Comparison of ENCODE assay signal across 1 cellular context in genomic region chr10:92517034-92517655, GRCh38.
TF ChIP-seq lines count a peak whose summit lies in the region.

No MANE protein-coding gene starts in this region.

TF ChIP-seq in HepG2, 621 proteins besides CTCF, POLR2A, EP300 and RAD21 (continued from another document):
- TF ChIP-seq, protein P1, sequence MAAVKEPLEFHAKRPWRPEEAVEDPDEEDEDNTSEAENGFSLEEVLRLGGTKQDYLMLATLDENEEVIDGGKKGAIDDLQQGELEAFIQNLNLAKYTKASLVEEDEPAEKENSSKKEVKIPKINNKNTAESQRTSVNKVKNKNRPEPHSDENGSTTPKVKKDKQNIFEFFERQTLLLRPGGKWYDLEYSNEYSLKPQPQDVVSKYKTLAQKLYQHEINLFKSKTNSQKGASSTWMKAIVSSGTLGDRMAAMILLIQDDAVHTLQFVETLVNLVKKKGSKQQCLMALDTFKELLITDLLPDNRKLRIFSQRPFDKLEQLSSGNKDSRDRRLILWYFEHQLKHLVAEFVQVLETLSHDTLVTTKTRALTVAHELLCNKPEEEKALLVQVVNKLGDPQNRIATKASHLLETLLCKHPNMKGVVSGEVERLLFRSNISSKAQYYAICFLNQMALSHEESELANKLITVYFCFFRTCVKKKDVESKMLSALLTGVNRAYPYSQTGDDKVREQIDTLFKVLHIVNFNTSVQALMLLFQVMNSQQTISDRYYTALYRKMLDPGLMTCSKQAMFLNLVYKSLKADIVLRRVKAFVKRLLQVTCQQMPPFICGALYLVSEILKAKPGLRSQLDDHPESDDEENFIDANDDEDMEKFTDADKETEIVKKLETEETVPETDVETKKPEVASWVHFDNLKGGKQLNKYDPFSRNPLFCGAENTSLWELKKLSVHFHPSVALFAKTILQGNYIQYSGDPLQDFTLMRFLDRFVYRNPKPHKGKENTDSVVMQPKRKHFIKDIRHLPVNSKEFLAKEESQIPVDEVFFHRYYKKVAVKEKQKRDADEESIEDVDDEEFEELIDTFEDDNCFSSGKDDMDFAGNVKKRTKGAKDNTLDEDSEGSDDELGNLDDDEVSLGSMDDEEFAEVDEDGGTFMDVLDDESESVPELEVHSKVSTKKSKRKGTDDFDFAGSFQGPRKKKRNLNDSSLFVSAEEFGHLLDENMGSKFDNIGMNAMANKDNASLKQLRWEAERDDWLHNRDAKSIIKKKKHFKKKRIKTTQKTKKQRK (IDR thresholded peaks at IDR 0.05; ENCODE audit: low read length), result no peak
- TF ChIP-seq, protein P2, sequence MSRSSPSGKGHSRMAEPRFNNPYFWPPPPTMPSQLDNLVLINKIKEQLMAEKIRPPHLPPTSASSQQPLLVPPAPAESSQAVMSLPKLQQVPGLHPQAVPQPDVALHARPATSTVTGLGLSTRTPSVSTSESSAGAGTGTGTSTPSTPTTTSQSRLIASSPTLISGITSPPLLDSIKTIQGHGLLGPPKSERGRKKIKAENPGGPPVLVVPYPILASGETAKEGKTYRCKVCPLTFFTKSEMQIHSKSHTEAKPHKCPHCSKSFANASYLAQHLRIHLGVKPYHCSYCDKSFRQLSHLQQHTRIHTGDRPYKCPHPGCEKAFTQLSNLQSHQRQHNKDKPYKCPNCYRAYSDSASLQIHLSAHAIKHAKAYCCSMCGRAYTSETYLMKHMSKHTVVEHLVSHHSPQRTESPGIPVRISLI (CRISPR knock-in tag; IDR thresholded peaks at IDR 0.05; ENCODE audit: borderline replicate concordance), result no peak
- no peak for TF ChIP-seq MIXL1 (CRISPR knock-in tag; IDR thresholded peaks at IDR 0.05)
- TF ChIP-seq, protein P3, sequence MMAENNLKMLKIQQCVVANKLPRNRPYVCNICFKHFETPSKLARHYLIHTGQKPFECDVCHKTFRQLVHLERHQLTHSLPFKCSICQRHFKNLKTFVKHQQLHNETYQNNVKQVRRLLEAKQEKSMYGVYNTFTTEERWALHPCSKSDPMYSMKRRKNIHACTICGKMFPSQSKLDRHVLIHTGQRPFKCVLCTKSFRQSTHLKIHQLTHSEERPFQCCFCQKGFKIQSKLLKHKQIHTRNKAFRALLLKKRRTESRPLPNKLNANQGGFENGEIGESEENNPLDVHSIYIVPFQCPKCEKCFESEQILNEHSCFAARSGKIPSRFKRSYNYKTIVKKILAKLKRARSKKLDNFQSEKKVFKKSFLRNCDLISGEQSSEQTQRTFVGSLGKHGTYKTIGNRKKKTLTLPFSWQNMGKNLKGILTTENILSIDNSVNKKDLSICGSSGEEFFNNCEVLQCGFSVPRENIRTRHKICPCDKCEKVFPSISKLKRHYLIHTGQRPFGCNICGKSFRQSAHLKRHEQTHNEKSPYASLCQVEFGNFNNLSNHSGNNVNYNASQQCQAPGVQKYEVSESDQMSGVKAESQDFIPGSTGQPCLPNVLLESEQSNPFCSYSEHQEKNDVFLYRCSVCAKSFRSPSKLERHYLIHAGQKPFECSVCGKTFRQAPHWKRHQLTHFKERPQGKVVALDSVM (CRISPR knock-in tag; IDR thresholded peaks at IDR 0.05), result peak; percentile 10; the same call in 1 of the 2 replicates
- TF ChIP-seq, protein P4, sequence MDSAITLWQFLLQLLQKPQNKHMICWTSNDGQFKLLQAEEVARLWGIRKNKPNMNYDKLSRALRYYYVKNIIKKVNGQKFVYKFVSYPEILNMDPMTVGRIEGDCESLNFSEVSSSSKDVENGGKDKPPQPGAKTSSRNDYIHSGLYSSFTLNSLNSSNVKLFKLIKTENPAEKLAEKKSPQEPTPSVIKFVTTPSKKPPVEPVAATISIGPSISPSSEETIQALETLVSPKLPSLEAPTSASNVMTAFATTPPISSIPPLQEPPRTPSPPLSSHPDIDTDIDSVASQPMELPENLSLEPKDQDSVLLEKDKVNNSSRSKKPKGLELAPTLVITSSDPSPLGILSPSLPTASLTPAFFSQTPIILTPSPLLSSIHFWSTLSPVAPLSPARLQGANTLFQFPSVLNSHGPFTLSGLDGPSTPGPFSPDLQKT (CRISPR knock-in tag; IDR thresholded peaks at IDR 0.05; ENCODE audit: borderline replicate concordance), result no peak
- peak; percentile 54 for TF ChIP-seq STAG1 (CRISPR knock-in tag; IDR thresholded peaks at IDR 0.05)
- TF ChIP-seq, protein P5, sequence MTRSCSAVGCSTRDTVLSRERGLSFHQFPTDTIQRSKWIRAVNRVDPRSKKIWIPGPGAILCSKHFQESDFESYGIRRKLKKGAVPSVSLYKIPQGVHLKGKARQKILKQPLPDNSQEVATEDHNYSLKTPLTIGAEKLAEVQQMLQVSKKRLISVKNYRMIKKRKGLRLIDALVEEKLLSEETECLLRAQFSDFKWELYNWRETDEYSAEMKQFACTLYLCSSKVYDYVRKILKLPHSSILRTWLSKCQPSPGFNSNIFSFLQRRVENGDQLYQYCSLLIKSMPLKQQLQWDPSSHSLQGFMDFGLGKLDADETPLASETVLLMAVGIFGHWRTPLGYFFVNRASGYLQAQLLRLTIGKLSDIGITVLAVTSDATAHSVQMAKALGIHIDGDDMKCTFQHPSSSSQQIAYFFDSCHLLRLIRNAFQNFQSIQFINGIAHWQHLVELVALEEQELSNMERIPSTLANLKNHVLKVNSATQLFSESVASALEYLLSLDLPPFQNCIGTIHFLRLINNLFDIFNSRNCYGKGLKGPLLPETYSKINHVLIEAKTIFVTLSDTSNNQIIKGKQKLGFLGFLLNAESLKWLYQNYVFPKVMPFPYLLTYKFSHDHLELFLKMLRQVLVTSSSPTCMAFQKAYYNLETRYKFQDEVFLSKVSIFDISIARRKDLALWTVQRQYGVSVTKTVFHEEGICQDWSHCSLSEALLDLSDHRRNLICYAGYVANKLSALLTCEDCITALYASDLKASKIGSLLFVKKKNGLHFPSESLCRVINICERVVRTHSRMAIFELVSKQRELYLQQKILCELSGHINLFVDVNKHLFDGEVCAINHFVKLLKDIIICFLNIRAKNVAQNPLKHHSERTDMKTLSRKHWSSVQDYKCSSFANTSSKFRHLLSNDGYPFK (CRISPR knock-in tag; IDR thresholded peaks at IDR 0.05; ENCODE audit: borderline replicate concordance), result no peak
- no peak for TF ChIP-seq ZBTB7A (CRISPR knock-in tag; IDR thresholded peaks at IDR 0.05)
- TF ChIP-seq, protein P6, sequence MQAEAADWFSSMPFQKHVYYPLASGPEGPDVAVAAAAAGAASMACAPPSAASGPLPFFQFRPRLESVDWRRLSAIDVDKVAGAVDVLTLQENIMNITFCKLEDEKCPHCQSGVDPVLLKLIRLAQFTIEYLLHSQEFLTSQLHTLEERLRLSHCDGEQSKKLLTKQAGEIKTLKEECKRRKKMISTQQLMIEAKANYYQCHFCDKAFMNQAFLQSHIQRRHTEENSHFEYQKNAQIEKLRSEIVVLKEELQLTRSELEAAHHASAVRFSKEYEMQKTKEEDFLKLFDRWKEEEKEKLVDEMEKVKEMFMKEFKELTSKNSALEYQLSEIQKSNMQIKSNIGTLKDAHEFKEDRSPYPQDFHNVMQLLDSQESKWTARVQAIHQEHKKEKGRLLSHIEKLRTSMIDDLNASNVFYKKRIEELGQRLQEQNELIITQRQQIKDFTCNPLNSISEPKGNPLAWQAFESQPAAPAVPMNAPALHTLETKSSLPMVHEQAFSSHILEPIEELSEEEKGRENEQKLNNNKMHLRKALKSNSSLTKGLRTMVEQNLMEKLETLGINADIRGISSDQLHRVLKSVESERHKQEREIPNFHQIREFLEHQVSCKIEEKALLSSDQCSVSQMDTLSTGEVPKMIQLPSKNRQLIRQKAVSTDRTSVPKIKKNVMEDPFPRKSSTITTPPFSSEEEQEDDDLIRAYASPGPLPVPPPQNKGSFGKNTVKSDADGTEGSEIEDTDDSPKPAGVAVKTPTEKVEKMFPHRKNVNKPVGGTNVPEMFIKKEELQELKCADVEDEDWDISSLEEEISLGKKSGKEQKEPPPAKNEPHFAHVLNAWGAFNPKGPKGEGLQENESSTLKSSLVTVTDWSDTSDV (CRISPR knock-in tag; IDR thresholded peaks at IDR 0.05), result no peak
- TF ChIP-seq SAP130 (CRISPR knock-in tag; IDR thresholded peaks at IDR 0.05; ENCODE audit: low read depth), result peak; percentile 34; the same call in 1 of the 2 replicates
- TF ChIP-seq LCORL (IDR thresholded peaks at IDR 0.05), result no peak
- TF ChIP-seq LCORL (CRISPR knock-in tag; IDR thresholded peaks at IDR 0.05), result no peak
- TF ChIP-seq JDP2 (CRISPR knock-in tag; IDR thresholded peaks at IDR 0.05; ENCODE audit: borderline replicate concordance), result no peak
- TF ChIP-seq, protein P7, sequence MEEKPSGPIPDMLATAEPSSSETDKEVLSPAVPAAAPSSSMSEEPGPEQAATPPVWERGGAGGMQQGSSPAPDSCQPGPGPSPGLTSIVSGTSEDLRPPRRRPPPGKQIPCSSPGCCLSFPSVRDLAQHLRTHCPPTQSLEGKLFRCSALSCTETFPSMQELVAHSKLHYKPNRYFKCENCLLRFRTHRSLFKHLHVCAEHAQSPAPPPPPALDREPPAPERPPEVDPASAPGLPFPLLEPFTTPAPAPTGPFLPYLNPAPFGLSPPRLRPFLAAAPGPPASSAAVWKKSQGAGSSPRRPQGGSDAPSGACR (CRISPR knock-in tag; IDR thresholded peaks at IDR 0.05), result no peak
- no peak for TF ChIP-seq SMAD1 (CRISPR knock-in tag; IDR thresholded peaks at IDR 0.05; ENCODE audit: borderline replicate concordance, low read depth)
- no peak for TF ChIP-seq HMG20B (CRISPR knock-in tag; conservative IDR thresholded peaks at IDR 0.05)
- TF ChIP-seq ZNF256 (CRISPR knock-in tag; conservative IDR thresholded peaks at IDR 0.05), result no peak
- TF ChIP-seq ZFP36L1 (CRISPR knock-in tag; IDR thresholded peaks at IDR 0.05), result no peak
- TF ChIP-seq KDM2A (CRISPR knock-in tag; IDR thresholded peaks at IDR 0.05; ENCODE audit: borderline replicate concordance, low read depth), result no peak
- TF ChIP-seq, protein P8, sequence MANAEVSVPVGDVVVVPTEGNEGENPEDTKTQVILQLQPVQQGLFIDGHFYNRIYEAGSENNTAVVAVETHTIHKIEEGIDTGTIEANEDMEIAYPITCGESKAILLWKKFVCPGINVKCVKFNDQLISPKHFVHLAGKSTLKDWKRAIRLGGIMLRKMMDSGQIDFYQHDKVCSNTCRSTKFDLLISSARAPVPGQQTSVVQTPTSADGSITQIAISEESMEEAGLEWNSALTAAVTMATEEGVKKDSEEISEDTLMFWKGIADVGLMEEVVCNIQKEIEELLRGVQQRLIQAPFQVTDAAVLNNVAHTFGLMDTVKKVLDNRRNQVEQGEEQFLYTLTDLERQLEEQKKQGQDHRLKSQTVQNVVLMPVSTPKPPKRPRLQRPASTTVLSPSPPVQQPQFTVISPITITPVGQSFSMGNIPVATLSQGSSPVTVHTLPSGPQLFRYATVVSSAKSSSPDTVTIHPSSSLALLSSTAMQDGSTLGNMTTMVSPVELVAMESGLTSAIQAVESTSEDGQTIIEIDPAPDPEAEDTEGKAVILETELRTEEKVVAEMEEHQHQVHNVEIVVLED (CRISPR knock-in tag; IDR thresholded peaks at IDR 0.05; ENCODE audit: borderline replicate concordance), result no peak
- TF ChIP-seq, protein P9, sequence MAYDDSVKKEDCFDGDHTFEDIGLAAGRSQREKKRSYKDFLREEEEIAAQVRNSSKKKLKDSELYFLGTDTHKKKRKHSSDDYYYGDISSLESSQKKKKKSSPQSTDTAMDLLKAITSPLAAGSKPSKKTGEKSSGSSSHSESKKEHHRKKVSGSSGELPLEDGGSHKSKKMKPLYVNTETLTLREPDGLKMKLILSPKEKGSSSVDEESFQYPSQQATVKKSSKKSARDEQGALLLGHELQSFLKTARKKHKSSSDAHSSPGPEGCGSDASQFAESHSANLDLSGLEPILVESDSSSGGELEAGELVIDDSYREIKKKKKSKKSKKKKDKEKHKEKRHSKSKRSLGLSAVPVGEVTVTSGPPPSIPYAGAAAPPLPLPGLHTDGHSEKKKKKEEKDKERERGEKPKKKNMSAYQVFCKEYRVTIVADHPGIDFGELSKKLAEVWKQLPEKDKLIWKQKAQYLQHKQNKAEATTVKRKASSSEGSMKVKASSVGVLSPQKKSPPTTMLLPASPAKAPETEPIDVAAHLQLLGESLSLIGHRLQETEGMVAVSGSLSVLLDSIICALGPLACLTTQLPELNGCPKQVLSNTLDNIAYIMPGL (CRISPR knock-in tag; IDR thresholded peaks at IDR 0.05; ENCODE audit: borderline replicate concordance in 1 of 2, low read depth in 1 of 2), result peak in 1 of 2 experiments; percentile 47; a peak in 1 of 4 replicates
- TF ChIP-seq ZSCAN30 (CRISPR knock-in tag; IDR thresholded peaks at IDR 0.05), result no peak
